ENCODE assay signal across 13 cellular contexts in the genomic region with DNA sequence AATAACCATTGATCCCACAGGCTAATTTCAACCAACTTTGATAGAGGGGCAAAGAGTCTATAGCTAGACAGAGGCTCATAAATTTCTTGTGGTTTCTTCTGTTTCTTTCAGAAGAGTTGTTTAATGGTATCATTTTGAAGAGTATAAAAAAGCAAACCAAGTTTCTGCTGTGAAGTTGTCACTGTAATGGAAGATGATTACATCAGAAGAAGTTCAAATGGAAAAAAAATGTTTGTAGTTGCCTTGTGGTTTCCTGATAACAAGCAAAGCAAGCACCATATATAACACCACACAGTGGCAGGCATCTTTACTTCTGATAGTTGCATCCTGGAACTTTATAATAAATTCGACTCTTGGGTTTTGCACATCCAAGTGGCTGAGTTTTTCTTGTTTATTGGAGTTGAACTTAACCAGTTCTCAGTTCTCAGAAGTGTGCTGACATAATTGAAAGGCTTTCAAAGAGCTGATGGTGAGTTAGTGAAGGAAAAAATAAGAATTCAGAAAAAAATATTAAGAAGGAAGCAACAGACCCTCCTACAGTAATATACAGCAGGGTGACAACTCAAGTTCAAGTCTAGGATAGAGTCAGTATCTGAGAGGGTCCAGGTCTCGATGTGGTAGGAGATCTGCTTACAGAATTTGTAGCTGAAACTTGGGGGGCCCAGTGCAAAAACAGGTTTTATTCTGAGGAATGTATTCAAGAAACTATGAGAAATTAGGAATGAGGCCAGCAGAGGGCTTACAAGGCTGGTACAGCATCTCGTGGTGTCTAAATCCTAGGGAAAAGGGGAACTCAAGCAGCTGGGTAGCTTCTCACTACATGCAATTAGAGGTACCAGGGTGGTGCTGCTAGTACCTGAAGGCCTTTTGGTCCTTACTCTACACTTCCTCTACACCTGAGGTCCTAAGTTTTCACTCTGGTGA.
DNase-seq lines count a peak whose midpoint lies in the region; ATAC-seq and TF ChIP-seq lines count a peak whose summit lies in the region.
"Had no signal": no experiment of that assay in that cellular context is flagged by ENCODE, and none has a peak within 500 bp of the region (broad histone marks: within the 10 kb centered on the region; RNA-seq: fewer than 3 reads in every experiment).

No MANE protein-coding gene starts in this region.

- no peaks in the 10 kb centered on the region for H3K36me3 ChIP-seq in A673 (ENCODE audit: insufficient read depth, low read length, poor library complexity, severe bottlenecking)
- H3K36me3 ChIP-seq in brain microvascular endothelial cell (replicated peaks) = no peaks in the 10 kb centered on the region
- H3K36me3 ChIP-seq: breast epithelium had no signal

- H3K9me3 ChIP-seq in A673 (ENCODE audit: low read depth, low read length, poor library complexity, severe bottlenecking) = no peaks in the 10 kb centered on the region
- H3K9me3 ChIP-seq: breast epithelium had no signal

- H3K4me1 ChIP-seq in A673 (ENCODE audit: insufficient read depth, low read length, poor library complexity, severe bottlenecking) = no peaks in the 10 kb centered on the region
- H3K4me1 ChIP-seq: breast epithelium had no signal

- in situ Hi-C loops in brain microvascular endothelial cell (cut with HindIII; ENCODE audit: low pct_ligation_motif_present, low sequenced_read_pairs) = no loop called here

- peaks cover 5% of the 10 kb centered on the region for H3K27me3 ChIP-seq in A673 (replicated peaks; ENCODE audit: insufficient read depth, low read depth, low read length, poor library complexity)
- H3K27me3 ChIP-seq in brain microvascular endothelial cell (replicated peaks) = no peaks in the 10 kb centered on the region
- H3K27me3 ChIP-seq: breast epithelium had no signal

- peak; percentile 24; the same call in 1 of the 2 replicates for TF ChIP-seq CTCF in A673 (conservative IDR thresholded peaks at IDR 0.05; ENCODE audit: low read depth, low read length)
- TF ChIP-seq CTCF in brain microvascular endothelial cell (IDR thresholded peaks at IDR 0.05; ENCODE audit: low read depth, low read length, missing control alignments) = peak; percentile 41

- CTCF ChIA-PET in A673 (lab: Charles Lee) = no interaction called here

- H3K27ac ChIP-seq in A673 (ENCODE audit: low read depth, low read length, poor library complexity, severe bottlenecking) (no peak overlapping the region), brain microvascular endothelial cell (no peak overlapping the region)
- H3K27ac ChIP-seq: breast epithelium had no signal

- ATAC-seq in HG02763 (IDR thresholded peaks at IDR 0.05; ENCODE audit: unreplicated experiment) = no peak
- ATAC-seq in HG02885 (IDR thresholded peaks at IDR 0.05; ENCODE audit: poor library complexity, unreplicated experiment) = no peak
- ATAC-seq: stimulated activated naive B cell treated with anti-CD40 and anti-IgM and Interleukin-4, amounts not matched to agents 10 μg/mL and 1 μg/mL and 100 μg/mL, for 72 hours had no signal

- DNase-seq in A673 (ENCODE audit: low spot score) = no peak
- DNase-seq in GDM1 (lab: John Stamatoyannopoulos, UW) = peak; percentile 7
- peak; percentile 14 for DNase-seq in RKO (ENCODE audit: low spot score)
- DNase-seq in brain microvascular endothelial cell = no peak
- no peak for DNase-seq in NCI-H510A (lab: John Stamatoyannopoulos, UW)
- DNase-seq in cerebellar cortex (ENCODE audit: low spot score) = no peak
- DNase-seq: kidney glomerular epithelial cell; NCI-H1930; SHP77; stimulated activated naive B cell treated with anti-CD40 and anti-IgM and Interleukin-4, amounts not matched to agents 10 μg/mL and 1 μg/mL and 100 μg/mL, for 72 hours had no signal

- no TSS peak for BruUV-seq in A673 (replicated peaks; lab: Mats Ljungman, UMichigan)

- POLR2A ChIA-PET in A673 (lab: Charles Lee; ENCODE audit: low non-redundant PET) = no interaction called here

- H3K4me3 ChIP-seq in A673 (ENCODE audit: low read depth, low read length, poor library complexity, severe bottlenecking) = no peak overlapping the region
- H3K4me3 ChIP-seq in brain microvascular endothelial cell (ENCODE audit: low read depth, low read length) = no peak overlapping the region
- H3K4me3 ChIP-seq: breast epithelium had no signal

- intact Hi-C loops in A673 (cut with micrococcal nuclease; ENCODE audit: unreplicated experiment) = no loop called here

Comparison
In these comparisons a context has a peak if more than half of its experiments do, and no peak if none do; other contexts are left out.
1. DNase-seq: peak in GDM1 (single experiment) and RKO (single experiment); none in A673 (single experiment), brain microvascular endothelial cell (single experiment), NCI-H510A (single experiment) and cerebellar cortex (single experiment).